16 cellular contexts compared by ENCODE assay signal in the genomic region with DNA sequence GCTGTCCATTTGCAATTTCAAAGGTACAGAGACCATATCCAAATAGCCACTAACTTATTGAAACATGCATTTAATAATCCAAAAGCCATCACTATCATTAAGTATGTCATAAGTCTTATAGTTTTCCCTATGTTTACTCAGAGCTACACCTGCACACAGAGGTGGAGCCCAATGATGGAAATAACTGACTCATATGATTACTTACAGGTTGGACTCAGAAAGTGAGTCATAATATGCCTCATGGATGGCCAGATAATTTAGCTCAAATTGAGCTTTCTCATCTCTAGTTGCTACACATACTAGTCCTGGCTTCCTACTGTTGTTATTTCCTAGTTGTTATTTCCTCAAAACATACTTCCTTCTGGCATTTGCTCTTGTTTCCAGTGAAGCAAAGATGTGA.
DNase-seq lines count a peak whose midpoint lies in the region; ATAC-seq and TF ChIP-seq lines count a peak whose summit lies in the region.
"Had no signal": no experiment of that assay in that cellular context is flagged by ENCODE, and none has a peak within 500 bp of the region (broad histone marks: within the 10 kb centered on the region; RNA-seq: fewer than 3 reads in every experiment).

No MANE protein-coding gene starts in this region.

- peak; percentile 55 for ATAC-seq in HG02852 (IDR thresholded peaks at IDR 0.05; ENCODE audit: unreplicated experiment)
- ATAC-seq in HG03565 (IDR thresholded peaks at IDR 0.05; ENCODE audit: unreplicated experiment), result peak; percentile 40
- ATAC-seq in HG02970 (IDR thresholded peaks at IDR 0.05; ENCODE audit: low FRiP score, unreplicated experiment), result no peak
- ATAC-seq: CD8-positive, alpha-beta T cell; HCT116 had no signal

- no peaks in the 10 kb centered on the region for H3K36me3 ChIP-seq in hepatocyte (replicated peaks; ENCODE audit: insufficient read depth, low read depth)
- H3K36me3 ChIP-seq: BE2C, SJCRH30 had no signal

- H3K4me3 ChIP-seq in hepatocyte, result no peak overlapping the region
- H3K4me3 ChIP-seq: SJCRH30 had no signal

- no peak overlapping the region for H2AFZ ChIP-seq in hepatocyte

- no peaks in the 10 kb centered on the region for H3K4me1 ChIP-seq in hepatocyte (ENCODE audit: insufficient read depth)
- H3K4me1 ChIP-seq: BE2C, SJCRH30 had no signal

- TF ChIP-seq CTCF in RWPE1 (conservative IDR thresholded peaks at IDR 0.05; ENCODE audit: low read depth) (no peak), hepatocyte (IDR thresholded peaks at IDR 0.05; ENCODE audit: poor library complexity) (no peak)

- peaks cover 0 to 7% (median 0%) of the 10 kb centered on the region in 3 donors for H3K36me3 Mint-ChIP-seq in immature natural killer cell
- H3K36me3 Mint-ChIP-seq: CD8-positive, alpha-beta T cell had no signal

- H3K27ac ChIP-seq in RWPE1 (no peak overlapping the region), hepatocyte (peak overlapping the region; percentile 41)
- H3K27ac ChIP-seq: SJCRH30 had no signal

- no peaks in the 10 kb centered on the region for H3K27me3 ChIP-seq in hepatocyte
- H3K27me3 ChIP-seq: BE2C, SJCRH30 had no signal

- POLR2A ChIA-PET in RWPE1 (lab: Yijun Ruan, JAX; ENCODE audit: low non-redundant PET), result no interaction called here

- no peak overlapping the region for H3K4me2 ChIP-seq in hepatocyte

- H3K27ac Mint-ChIP-seq in immature natural killer cell, result no peak overlapping the region
- H3K27ac Mint-ChIP-seq: CD8-positive, alpha-beta T cell had no signal

- CTCF ChIA-PET in RWPE1 (lab: Yijun Ruan, JAX), result interaction anchor here (0.5 to 0.7 kb wide), 3 partner anchors 159 to 853 kb away, joined by 3 read pairs; no protein-coding TSS in a partner anchor

- no peaks in the 10 kb centered on the region for H3K79me2 ChIP-seq in hepatocyte

- peaks cover 12 to 59% (median 27%) of the 10 kb centered on the region in 6 donors for H3K9me3 Mint-ChIP-seq in immature natural killer cell

- H3K9me3 ChIP-seq in hepatocyte (ENCODE audit: low read depth), result no peaks in the 10 kb centered on the region
- H3K9me3 ChIP-seq: BE2C, SJCRH30 had no signal

- no peaks in the 10 kb centered on the region for H4K20me1 ChIP-seq in hepatocyte (ENCODE audit: insufficient read depth, poor library complexity, severe bottlenecking)

- H3K4me1 Mint-ChIP-seq in immature natural killer cell, result no peaks in the 10 kb centered on the region

- no peaks in the 10 kb centered on the region for H3K9me2 ChIP-seq in hepatocyte (replicated peaks; ENCODE audit: insufficient read depth)

- no peaks in the 10 kb centered on the region for H3K27me3 Mint-ChIP-seq in immature natural killer cell (ENCODE audit: low read depth in 3 of 3)

- no peak overlapping the region for H3K4me3 Mint-ChIP-seq in immature natural killer cell
- H3K4me3 Mint-ChIP-seq: CD8-positive, alpha-beta T cell had no signal

- DNase-seq in RWPE1 (ENCODE audit: low spot score) (peak; percentile 8), hepatocyte (ENCODE audit: low spot score) (peak; percentile 29), immature natural killer cell (no peak), NCI-H1092 treated with DMSO at 0.1 percent for 48 hours (lab: John Stamatoyannopoulos, UW) (no peak)
- DNase-seq in activated CD4-positive, alpha-beta T cell treated with anti-CD3 and anti-CD28 coated beads for 4 hours, result no peak
- DNase-seq: BE2C; CD8-positive, alpha-beta T cell; NCI-H1092; NCI-H1694 treated with DMSO at 0.1 percent for 48 hours; NCI-H446; NCI-H82; SJCRH30 had no signal

Comparison
In these comparisons a context has a peak if more than half of its experiments do, and no peak if none do; other contexts are left out.
1. DNase-seq: peak in RWPE1 (single experiment) and hepatocyte (single experiment); none in immature natural killer cell (0 of 3), NCI-H1092 treated with DMSO at 0.1 percent for 48 hours (single experiment) and activated CD4-positive, alpha-beta T cell treated with anti-CD3 and anti-CD28 coated beads for 4 hours (0 of 2).